1 cellular context compared by ENCODE assay signal in genomic region chr2:238409341-238410200, GRCh38.
TF ChIP-seq lines count a peak whose summit lies in the region.

No MANE protein-coding gene starts in this region.

TF ChIP-seq in GM23338, 12 proteins besides CTCF, POLR2A, EP300 and RAD21 (continued from another document):
- TF ChIP-seq, protein P1, sequence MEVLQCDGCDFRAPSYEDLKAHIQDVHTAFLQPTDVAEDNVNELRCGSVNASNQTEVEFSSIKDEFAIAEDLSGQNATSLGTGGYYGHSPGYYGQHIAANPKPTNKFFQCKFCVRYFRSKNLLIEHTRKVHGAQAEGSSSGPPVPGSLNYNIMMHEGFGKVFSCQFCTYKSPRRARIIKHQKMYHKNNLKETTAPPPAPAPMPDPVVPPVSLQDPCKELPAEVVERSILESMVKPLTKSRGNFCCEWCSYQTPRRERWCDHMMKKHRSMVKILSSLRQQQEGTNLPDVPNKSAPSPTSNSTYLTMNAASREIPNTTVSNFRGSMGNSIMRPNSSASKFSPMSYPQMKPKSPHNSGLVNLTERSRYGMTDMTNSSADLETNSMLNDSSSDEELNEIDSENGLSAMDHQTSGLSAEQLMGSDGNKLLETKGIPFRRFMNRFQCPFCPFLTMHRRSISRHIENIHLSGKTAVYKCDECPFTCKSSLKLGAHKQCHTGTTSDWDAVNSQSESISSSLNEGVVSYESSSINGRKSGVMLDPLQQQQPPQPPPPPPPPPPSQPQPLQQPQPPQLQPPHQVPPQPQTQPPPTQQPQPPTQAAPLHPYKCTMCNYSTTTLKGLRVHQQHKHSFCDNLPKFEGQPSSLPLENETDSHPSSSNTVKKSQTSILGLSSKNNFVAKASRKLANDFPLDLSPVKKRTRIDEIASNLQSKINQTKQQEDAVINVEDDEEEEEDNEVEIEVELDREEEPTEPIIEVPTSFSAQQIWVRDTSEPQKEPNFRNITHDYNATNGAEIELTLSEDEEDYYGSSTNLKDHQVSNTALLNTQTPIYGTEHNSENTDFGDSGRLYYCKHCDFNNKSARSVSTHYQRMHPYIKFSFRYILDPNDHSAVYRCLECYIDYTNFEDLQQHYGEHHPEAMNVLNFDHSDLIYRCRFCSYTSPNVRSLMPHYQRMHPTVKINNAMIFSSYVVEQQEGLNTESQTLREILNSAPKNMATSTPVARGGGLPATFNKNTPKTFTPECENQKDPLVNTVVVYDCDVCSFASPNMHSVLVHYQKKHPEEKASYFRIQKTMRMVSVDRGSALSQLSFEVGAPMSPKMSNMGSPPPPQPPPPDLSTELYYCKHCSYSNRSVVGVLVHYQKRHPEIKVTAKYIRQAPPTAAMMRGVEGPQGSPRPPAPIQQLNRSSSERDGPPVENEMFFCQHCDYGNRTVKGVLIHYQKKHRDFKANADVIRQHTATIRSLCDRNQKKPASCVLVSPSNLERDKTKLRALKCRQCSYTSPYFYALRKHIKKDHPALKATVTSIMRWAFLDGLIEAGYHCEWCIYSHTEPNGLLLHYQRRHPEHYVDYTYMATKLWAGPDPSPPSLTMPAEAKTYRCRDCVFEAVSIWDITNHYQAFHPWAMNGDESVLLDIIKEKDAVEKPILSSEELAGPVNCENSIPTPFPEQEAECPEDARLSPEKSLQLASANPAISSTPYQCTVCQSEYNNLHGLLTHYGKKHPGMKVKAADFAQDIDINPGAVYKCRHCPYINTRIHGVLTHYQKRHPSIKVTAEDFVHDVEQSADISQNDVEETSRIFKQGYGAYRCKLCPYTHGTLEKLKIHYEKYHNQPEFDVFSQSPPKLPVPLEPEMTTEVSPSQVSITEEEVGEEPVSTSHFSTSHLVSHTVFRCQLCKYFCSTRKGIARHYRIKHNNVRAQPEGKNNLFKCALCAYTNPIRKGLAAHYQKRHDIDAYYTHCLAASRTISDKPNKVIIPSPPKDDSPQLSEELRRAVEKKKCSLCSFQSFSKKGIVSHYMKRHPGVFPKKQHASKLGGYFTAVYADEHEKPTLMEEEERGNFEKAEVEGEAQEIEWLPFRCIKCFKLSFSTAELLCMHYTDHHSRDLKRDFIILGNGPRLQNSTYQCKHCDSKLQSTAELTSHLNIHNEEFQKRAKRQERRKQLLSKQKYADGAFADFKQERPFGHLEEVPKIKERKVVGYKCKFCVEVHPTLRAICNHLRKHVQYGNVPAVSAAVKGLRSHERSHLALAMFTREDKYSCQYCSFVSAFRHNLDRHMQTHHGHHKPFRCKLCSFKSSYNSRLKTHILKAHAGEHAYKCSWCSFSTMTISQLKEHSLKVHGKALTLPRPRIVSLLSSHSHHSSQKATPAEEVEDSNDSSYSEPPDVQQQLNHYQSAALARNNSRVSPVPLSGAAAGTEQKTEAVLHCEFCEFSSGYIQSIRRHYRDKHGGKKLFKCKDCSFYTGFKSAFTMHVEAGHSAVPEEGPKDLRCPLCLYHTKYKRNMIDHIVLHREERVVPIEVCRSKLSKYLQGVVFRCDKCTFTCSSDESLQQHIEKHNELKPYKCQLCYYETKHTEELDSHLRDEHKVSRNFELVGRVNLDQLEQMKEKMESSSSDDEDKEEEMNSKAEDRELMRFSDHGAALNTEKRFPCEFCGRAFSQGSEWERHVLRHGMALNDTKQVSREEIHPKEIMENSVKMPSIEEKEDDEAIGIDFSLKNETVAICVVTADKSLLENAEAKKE (CRISPR knock-in tag; IDR thresholded peaks at IDR 0.05): no peak
- TF ChIP-seq EZH2phosphoT487 (IDR thresholded peaks at IDR 0.05; ENCODE audit: unreplicated experiment): no peak
